1 cellular context compared by ENCODE assay signal in genomic region chr3:190055773-190056172, GRCh38.
TF ChIP-seq lines count a peak whose summit lies in the region.

No MANE protein-coding gene starts in this region.

TF ChIP-seq in IMR-90, 13 proteins besides CTCF, POLR2A, EP300 and RAD21:
- TF ChIP-seq SMC3 (IDR thresholded peaks at IDR 0.05; ENCODE audit: low read depth, low read length) (no peak), RCOR1 (IDR thresholded peaks at IDR 0.05; ENCODE audit: insufficient replicate concordance, low read length) (no peak), MAFK (IDR thresholded peaks at IDR 0.05; ENCODE audit: low read depth, low read length) (no peak), FOS (IDR thresholded peaks at IDR 0.05; ENCODE audit: low read depth, low read length) (no peak)
- TF ChIP-seq, protein P1, sequence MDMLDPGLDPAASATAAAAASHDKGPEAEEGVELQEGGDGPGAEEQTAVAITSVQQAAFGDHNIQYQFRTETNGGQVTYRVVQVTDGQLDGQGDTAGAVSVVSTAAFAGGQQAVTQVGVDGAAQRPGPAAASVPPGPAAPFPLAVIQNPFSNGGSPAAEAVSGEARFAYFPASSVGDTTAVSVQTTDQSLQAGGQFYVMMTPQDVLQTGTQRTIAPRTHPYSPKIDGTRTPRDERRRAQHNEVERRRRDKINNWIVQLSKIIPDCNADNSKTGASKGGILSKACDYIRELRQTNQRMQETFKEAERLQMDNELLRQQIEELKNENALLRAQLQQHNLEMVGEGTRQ (IDR thresholded peaks at IDR 0.05; ENCODE audit: low read depth, low read length), result no peak
